16 cellular contexts compared by ENCODE assay signal in the genomic region with DNA sequence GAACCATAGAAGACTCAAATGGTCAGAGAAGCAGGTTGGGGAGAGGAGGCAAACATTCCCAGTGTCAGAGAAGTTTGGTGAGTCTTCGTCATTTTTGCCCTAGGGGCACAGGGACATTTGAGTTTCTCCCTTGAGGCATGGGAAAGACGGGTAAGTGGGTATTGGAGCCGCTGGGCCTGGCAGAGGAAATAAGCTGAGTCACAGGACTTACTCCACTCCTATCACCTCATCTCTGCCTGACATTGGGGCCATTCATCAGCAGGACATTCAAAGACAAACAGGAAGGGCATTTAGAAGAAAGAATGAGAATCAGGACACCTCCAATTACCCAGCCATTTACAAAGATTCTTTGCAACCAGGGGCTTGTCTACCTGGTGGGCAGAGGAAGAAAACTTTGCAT.
DNase-seq lines count a peak whose midpoint lies in the region; ATAC-seq and TF ChIP-seq lines count a peak whose summit lies in the region.
"Had no signal": no experiment of that assay in that cellular context is flagged by ENCODE, and none has a peak within 500 bp of the region (broad histone marks: within the 10 kb centered on the region; RNA-seq: fewer than 3 reads in every experiment).

No MANE protein-coding gene starts in this region.

- H3K27ac ChIP-seq in RWPE2 (ENCODE audit: poor library complexity, severe bottlenecking) (no peak overlapping the region), mesendoderm (ENCODE audit: low read depth, low read length) (peak overlapping the region; percentile 88), right atrium auricular region (no peak overlapping the region), SJCRH30 (no peak overlapping the region)
- H3K27ac ChIP-seq: 22Rv1 had no signal

- H3K27me3 ChIP-seq in RWPE2 (ENCODE audit: insufficient read depth, poor library complexity, severe bottlenecking): peaks cover 4% of the 10 kb centered on the region
- no peaks in the 10 kb centered on the region for H3K27me3 ChIP-seq in mesendoderm (ENCODE audit: insufficient read depth, low read length, poor library complexity)
- no peaks in the 10 kb centered on the region for H3K27me3 ChIP-seq in right atrium auricular region
- H3K27me3 ChIP-seq in SJCRH30: no peaks in the 10 kb centered on the region
- H3K27me3 ChIP-seq: BE2C had no signal

- peak overlapping the region; percentile 89 for H2BK120ac ChIP-seq in mesendoderm (ENCODE audit: low read depth, low read length)

- no peak overlapping the region for H3K9ac ChIP-seq in mesendoderm (ENCODE audit: low read length)

- peak overlapping the region; percentile 33 for H3K18ac ChIP-seq in mesendoderm (ENCODE audit: low read length)

- no CpG with 5 or more reads among the region's 3 CpGs for WGBS in mesendoderm (ENCODE audit: extremely low coverage, insufficient coverage, low lambda C conversion rate)

- H3K4ac ChIP-seq in mesendoderm (ENCODE audit: low read depth, low read length): peak overlapping the region; percentile 62

- no peak overlapping the region for H2BK15ac ChIP-seq in mesendoderm (replicated peaks; ENCODE audit: low read depth)

- H3K79me1 ChIP-seq in mesendoderm (ENCODE audit: low read length): no peaks in the 10 kb centered on the region

- H4K5ac ChIP-seq in mesendoderm (ENCODE audit: low read length): no peak overlapping the region

- ATAC-seq in RWPE2 (ENCODE audit: low read depth): 0 out of 3 replicates have a peak, but pooled peaks have one; percentile 50
- no peak for ATAC-seq in GM18505 (IDR thresholded peaks at IDR 0.05; ENCODE audit: unreplicated experiment)
- no peak for ATAC-seq in GM21526 (IDR thresholded peaks at IDR 0.05; ENCODE audit: low FRiP score, unreplicated experiment)
- ATAC-seq: Panc1, SK-N-SH treated with all-trans-retinoic acid at 6 μM for 48 hours had no signal

- H3K4me1 ChIP-seq in RWPE2 (ENCODE audit: insufficient read depth, poor library complexity, severe bottlenecking) (no peaks in the 10 kb centered on the region), mesendoderm (ENCODE audit: control insufficient read depth, low read depth, low read length) (peaks cover 28% of the 10 kb centered on the region), right atrium auricular region (no peaks in the 10 kb centered on the region), SJCRH30 (peaks cover 4% of the 10 kb centered on the region)
- H3K4me1 ChIP-seq: BE2C had no signal

- H3K23ac ChIP-seq in mesendoderm (ENCODE audit: low read length): no peak overlapping the region

- H3K36me3 ChIP-seq in RWPE2 (ENCODE audit: low read depth) (no peaks in the 10 kb centered on the region), mesendoderm (ENCODE audit: control insufficient read depth, insufficient read depth, low read length) (no peaks in the 10 kb centered on the region), right atrium auricular region (no peaks in the 10 kb centered on the region), SJCRH30 (no peaks in the 10 kb centered on the region)
- H3K36me3 ChIP-seq: BE2C had no signal

- peak overlapping the region; percentile 80 for H3K56ac ChIP-seq in mesendoderm (ENCODE audit: low read length)

- no peak overlapping the region for H3K4me2 ChIP-seq in mesendoderm (ENCODE audit: low read length)

- no peak for TF ChIP-seq POLR2A in GM18505 (IDR thresholded peaks at IDR 0.05; ENCODE audit: borderline replicate concordance, extremely low read depth, insufficient read depth, insufficient read length)

- no peak overlapping the region for H3K4me3 ChIP-seq in RWPE2 (ENCODE audit: severe bottlenecking)
- H3K4me3 ChIP-seq in mesendoderm (ENCODE audit: low read length): no peak overlapping the region
- H3K4me3 ChIP-seq in right atrium auricular region: no peak overlapping the region
- no peak overlapping the region for H3K4me3 ChIP-seq in SJCRH30

- TF ChIP-seq CTCF in RWPE2 (IDR thresholded peaks at IDR 0.05; ENCODE audit: poor library complexity, severe bottlenecking) (no peak), right atrium auricular region (IDR thresholded peaks at IDR 0.05) (no peak)

- DNase-seq in NCI-H146 (lab: John Stamatoyannopoulos, UW) (peak; percentile 21), NCI-H146 treated with DMSO at 0.1 percent for 48 hours (lab: John Stamatoyannopoulos, UW; ENCODE audit: unreplicated experiment) (no peak), RWPE2 (ENCODE audit: low spot score) (no peak), mesendoderm (peak; percentile 83), right atrium auricular region (ENCODE audit: low spot score) (no peak), SJCRH30 (no peak)
- DNase-seq: BE2C; CD4-positive, alpha-beta T cell; NCI-H1930; NCI-H510A; Right ventricle myocardium superior had no signal

- no peak overlapping the region for H2AK5ac ChIP-seq in mesendoderm (ENCODE audit: low read length)

- no peak overlapping the region for H4K8ac ChIP-seq in mesendoderm (ENCODE audit: low read depth, low read length)

- no peaks in the 10 kb centered on the region for H3K79me2 ChIP-seq in mesendoderm (ENCODE audit: control insufficient read depth, insufficient read depth, low read length)

- no peaks in the 10 kb centered on the region for H3K9me3 ChIP-seq in RWPE2 (ENCODE audit: severe bottlenecking)
- H3K9me3 ChIP-seq in right atrium auricular region: no peaks in the 10 kb centered on the region
- no peaks in the 10 kb centered on the region for H3K9me3 ChIP-seq in SJCRH30 (replicated peaks)
- H3K9me3 ChIP-seq: BE2C had no signal

- peak overlapping the region; percentile 92 for H2BK5ac ChIP-seq in mesendoderm (ENCODE audit: low read length)

Comparison
In these comparisons a context has a peak if more than half of its experiments do, and no peak if none do; other contexts are left out.
1. DNase-seq: peak in NCI-H146 (single experiment) and mesendoderm (single experiment); none in NCI-H146 treated with DMSO at 0.1 percent for 48 hours (single experiment), RWPE2 (single experiment), right atrium auricular region (single experiment) and SJCRH30 (0 of 2).